In the genomic region with DNA sequence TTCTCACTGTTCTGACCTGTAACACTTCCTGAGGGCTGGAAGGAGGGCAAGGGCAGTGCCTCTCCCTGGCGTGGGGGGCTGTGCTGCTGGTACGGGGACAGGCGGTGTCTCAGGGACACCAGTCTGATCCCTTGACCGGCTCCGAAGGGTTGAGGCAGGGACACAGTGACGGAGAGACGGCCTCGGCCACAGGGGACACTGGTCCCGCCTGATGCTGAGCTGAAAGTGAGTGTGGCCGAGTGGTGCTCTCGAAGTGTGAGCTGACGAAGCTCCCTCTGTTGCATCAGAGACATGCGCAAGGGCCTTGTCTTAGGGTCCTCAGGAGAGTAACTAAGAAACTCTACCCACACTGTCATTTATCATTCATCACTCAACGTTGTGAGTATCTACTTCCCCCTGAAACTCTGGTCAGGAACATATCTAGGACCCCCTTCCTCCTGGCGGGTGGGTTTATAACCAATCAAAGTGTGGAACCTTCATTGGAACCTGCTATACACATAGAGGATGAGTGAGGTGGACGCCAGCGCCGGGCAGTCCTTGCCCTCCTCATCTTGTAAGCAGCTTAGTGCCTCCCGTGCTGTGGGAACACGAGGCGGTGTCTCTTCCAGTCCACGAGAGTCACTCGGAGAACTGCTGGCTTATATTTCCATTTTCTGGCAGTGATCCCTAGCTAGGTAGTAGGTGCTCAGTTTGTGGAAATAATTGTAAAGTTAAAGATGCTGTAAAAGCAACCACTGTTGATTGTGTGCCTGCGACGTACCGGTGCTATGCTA, we compare ENCODE assay signal across 15 cellular contexts.
DNase-seq lines count a peak whose midpoint lies in the region; ATAC-seq, FAIRE-seq and TF ChIP-seq lines count a peak whose summit lies in the region.
"Had no signal": no experiment of that assay in that cellular context is flagged by ENCODE, and none has a peak within 500 bp of the region (broad histone marks: within the 10 kb centered on the region; RNA-seq: fewer than 3 reads in every experiment).

No MANE protein-coding gene starts in this region.

- H3K36me3 ChIP-seq in neuronal stem cell (replicated peaks in 1 of 2; ENCODE audit: control insufficient read depth in 2 of 2, insufficient read depth in 2 of 2, low read length in 2 of 2) (peaks cover 64 to 100% of the 10 kb centered on the region in 2 donors), upper lobe of right lung (no peaks in the 10 kb centered on the region), esophagus muscularis mucosa (no peaks in the 10 kb centered on the region)

- no peak overlapping the region for H3K4me2 ChIP-seq in neuronal stem cell (ENCODE audit: insufficient read depth, low read length, poor library complexity, severe bottlenecking)

- WGBS in neuronal stem cell (ENCODE audit: extremely low coverage in 2 of 2, insufficient read length in 2 of 2, insufficient replicate concordance in 1 of 2), 2 donors: no CpG with 5 or more reads among the region's 26 CpGs
- 89% methylated on average over 25 of the region's 26 CpGs for WGBS in esophagus muscularis mucosa

- TF ChIP-seq EP300 in esophagus muscularis mucosa (IDR thresholded peaks at IDR 0.05): no peak

- H3K27me3 Mint-ChIP-seq in stimulated activated naive B cell treated with anti-CD40 and anti-IgM and Interleukin-4, amounts not matched to agents 10 μg/mL and 1 μg/mL and 100 μg/mL, for 72 hours: peaks cover 17 to 21% of the 10 kb centered on the region in 2 donors

- H3K18ac ChIP-seq in neuronal stem cell (ENCODE audit: low read length): no peak overlapping the region

- intact Hi-C loops in upper lobe of right lung (cut with DNase I) (no loop called here), esophagus muscularis mucosa (cut with DNase I) (no loop called here)

- H2BK5ac ChIP-seq in neuronal stem cell (ENCODE audit: low read length): no peak overlapping the region

- no peak overlapping the region for H3K4ac ChIP-seq in neuronal stem cell (ENCODE audit: low read length)

- no peak overlapping the region for H3K27ac Mint-ChIP-seq in stimulated activated naive B cell treated with anti-CD40 and anti-IgM and Interleukin-4, amounts not matched to agents 10 μg/mL and 1 μg/mL and 100 μg/mL, for 72 hours
- H3K27ac Mint-ChIP-seq: CD8-positive, alpha-beta memory T cell had no signal

- H3K9ac ChIP-seq in neuronal stem cell (ENCODE audit: low read depth, low read length, poor library complexity): no peak overlapping the region

- no peaks in the 10 kb centered on the region for H3K4me1 Mint-ChIP-seq in stimulated activated naive B cell treated with anti-CD40 and anti-IgM and Interleukin-4, amounts not matched to agents 10 μg/mL and 1 μg/mL and 100 μg/mL, for 72 hours

- H3K23ac ChIP-seq in neuronal stem cell (ENCODE audit: low read depth, low read length, poor library complexity): peak overlapping the region; percentile 37

- H3K4me3 ChIP-seq in neuronal stem cell (ENCODE audit: low read length in 2 of 2) (no peak overlapping the region), upper lobe of right lung (no peak overlapping the region), esophagus muscularis mucosa (no peak overlapping the region)
- H3K4me3 ChIP-seq: GM12878 had no signal

- no peak for FAIRE-seq in D721Med (lab: Jason Lieb, UNC)
- FAIRE-seq: GM12878, GM18507 had no signal

- H3K4me3 Mint-ChIP-seq in stimulated activated naive B cell treated with anti-CD40 and anti-IgM and Interleukin-4, amounts not matched to agents 10 μg/mL and 1 μg/mL and 100 μg/mL, for 72 hours: no peak overlapping the region
- H3K4me3 Mint-ChIP-seq: CD8-positive, alpha-beta memory T cell had no signal

- H4K8ac ChIP-seq in neuronal stem cell (ENCODE audit: low read depth, low read length): no peak overlapping the region

- no peak overlapping the region for H2AFZ ChIP-seq in neuronal stem cell (ENCODE audit: low read length)

- H3K27me3 ChIP-seq in neuronal stem cell (ENCODE audit: control insufficient read depth in 3 of 3, insufficient read depth in 3 of 3, low read depth in 1 of 3, low read length in 3 of 3) (no peaks in the 10 kb centered on the region), upper lobe of right lung (no peaks in the 10 kb centered on the region), esophagus muscularis mucosa (peaks cover 0 to 14% (median 0%) of the 10 kb centered on the region in 4 donors)

- H3K27ac ChIP-seq in neuronal stem cell (replicated peaks; ENCODE audit: low read length) (no peak overlapping the region), upper lobe of right lung (no peak overlapping the region), esophagus muscularis mucosa (replicated peaks in 1 of 4) (no peak overlapping the region)
- H3K27ac ChIP-seq: 22Rv1 had no signal

- H3K9me3 ChIP-seq in neuronal stem cell (replicated peaks in 1 of 2; ENCODE audit: control insufficient read depth in 2 of 2, insufficient read depth in 1 of 2, low read depth in 1 of 2, low read length in 2 of 2) (no peaks in the 10 kb centered on the region), upper lobe of right lung (no peaks in the 10 kb centered on the region), esophagus muscularis mucosa (no peaks in the 10 kb centered on the region)

- peaks cover 0 to 2% of the 10 kb centered on the region in 2 donors for H3K9me3 Mint-ChIP-seq in stimulated activated naive B cell treated with anti-CD40 and anti-IgM and Interleukin-4, amounts not matched to agents 10 μg/mL and 1 μg/mL and 100 μg/mL, for 72 hours

- H2BK12ac ChIP-seq in neuronal stem cell (ENCODE audit: low read length): no peak overlapping the region

- no peak overlapping the region for H3K14ac ChIP-seq in neuronal stem cell (ENCODE audit: low read length)

- H3K79me1 ChIP-seq in neuronal stem cell (ENCODE audit: low read depth, low read length): peaks cover 18% of the 10 kb centered on the region

- TF ChIP-seq CTCF in upper lobe of right lung (IDR thresholded peaks at IDR 0.05) (no peak), esophagus muscularis mucosa (IDR thresholded peaks at IDR 0.05) (no peak), D721Med (IDR thresholded peaks at IDR 0.05; ENCODE audit: insufficient read depth, missing control alignments) (no peak)

- no peak overlapping the region for H2AK5ac ChIP-seq in neuronal stem cell (ENCODE audit: low read depth, low read length)

- H2BK120ac ChIP-seq in neuronal stem cell (ENCODE audit: low read depth, low read length): no peak overlapping the region

- H3K4me1 ChIP-seq in neuronal stem cell (ENCODE audit: control insufficient read depth in 2 of 2, insufficient read depth in 1 of 2, low read depth in 1 of 2, low read length in 2 of 2) (peaks cover 0 to 1% of the 10 kb centered on the region in 2 donors), upper lobe of right lung (no peaks in the 10 kb centered on the region), esophagus muscularis mucosa (peaks cover 0 to 4% (median 0%) of the 10 kb centered on the region in 4 donors)

- peak; percentile 7 for DNase-seq in activated CD4-positive, CD25-positive, alpha-beta regulatory T cell treated with anti-CD3 and anti-CD28 coated beads, Interleukin-2, amount 50 U/mL, for 72 hours
- peak; percentile 41 for DNase-seq in MV-4-11 (lab: John Stamatoyannopoulos, UW)
- DNase-seq in neuronal stem cell (ENCODE audit: low spot score): no peak
- peak; percentile 51 for DNase-seq in upper lobe of right lung
- no peak for DNase-seq in esophagus muscularis mucosa (ENCODE audit: extremely low spot score)
- DNase-seq in D721Med (ENCODE audit: insufficient read length, low spot score): no peak
- DNase-seq in stimulated activated naive B cell treated with anti-CD40 and anti-IgM and Interleukin-4, amounts not matched to agents 10 μg/mL and 1 μg/mL and 100 μg/mL, for 72 hours: no peak
- DNase-seq: CD8-positive, alpha-beta memory T cell; DMS 273 treated with DMSO at 0.1 percent for 48 hours; HCEC 1CT; IMR-90 had no signal

- H2BK15ac ChIP-seq in neuronal stem cell (ENCODE audit: low read length): no peak overlapping the region

- H4K91ac ChIP-seq in neuronal stem cell (ENCODE audit: low read depth, low read length, poor library complexity): no peak overlapping the region

- H3K36me3 Mint-ChIP-seq in stimulated activated naive B cell treated with anti-CD40 and anti-IgM and Interleukin-4, amounts not matched to agents 10 μg/mL and 1 μg/mL and 100 μg/mL, for 72 hours: no peaks in the 10 kb centered on the region
- H3K36me3 Mint-ChIP-seq: CD8-positive, alpha-beta memory T cell had no signal

- no peak for TF ChIP-seq POLR2A in esophagus muscularis mucosa (IDR thresholded peaks at IDR 0.05; ENCODE audit: low read depth)

- no peak for ATAC-seq in activated CD4-positive, CD25-positive, alpha-beta regulatory T cell treated with anti-CD3 and anti-CD28 coated beads, Interleukin-2, amount 50 U/mL, for 24 hours
- no peak for ATAC-seq in upper lobe of right lung
- ATAC-seq in stimulated activated naive B cell treated with anti-CD40 and anti-IgM and Interleukin-4, amounts not matched to agents 10 μg/mL and 1 μg/mL and 100 μg/mL, for 72 hours (replicated peaks): no peak
- ATAC-seq: GM12878 had no signal

Comparison
In these comparisons a context has a peak if more than half of its experiments do, and no peak if none do; other contexts are left out.
1. DNase-seq: peak in activated CD4-positive, CD25-positive, alpha-beta regulatory T cell treated with anti-CD3 and anti-CD28 coated beads, Interleukin-2, amount 50 U/mL, for 72 hours (single experiment), MV-4-11 (single experiment) and upper lobe of right lung (single experiment); none in neuronal stem cell (single experiment), esophagus muscularis mucosa (single experiment), D721Med (single experiment) and stimulated activated naive B cell treated with anti-CD40 and anti-IgM and Interleukin-4, amounts not matched to agents 10 μg/mL and 1 μg/mL and 100 μg/mL, for 72 hours (single experiment).